Comparison of ENCODE assay signal across 1 cellular context in the genomic region with DNA sequence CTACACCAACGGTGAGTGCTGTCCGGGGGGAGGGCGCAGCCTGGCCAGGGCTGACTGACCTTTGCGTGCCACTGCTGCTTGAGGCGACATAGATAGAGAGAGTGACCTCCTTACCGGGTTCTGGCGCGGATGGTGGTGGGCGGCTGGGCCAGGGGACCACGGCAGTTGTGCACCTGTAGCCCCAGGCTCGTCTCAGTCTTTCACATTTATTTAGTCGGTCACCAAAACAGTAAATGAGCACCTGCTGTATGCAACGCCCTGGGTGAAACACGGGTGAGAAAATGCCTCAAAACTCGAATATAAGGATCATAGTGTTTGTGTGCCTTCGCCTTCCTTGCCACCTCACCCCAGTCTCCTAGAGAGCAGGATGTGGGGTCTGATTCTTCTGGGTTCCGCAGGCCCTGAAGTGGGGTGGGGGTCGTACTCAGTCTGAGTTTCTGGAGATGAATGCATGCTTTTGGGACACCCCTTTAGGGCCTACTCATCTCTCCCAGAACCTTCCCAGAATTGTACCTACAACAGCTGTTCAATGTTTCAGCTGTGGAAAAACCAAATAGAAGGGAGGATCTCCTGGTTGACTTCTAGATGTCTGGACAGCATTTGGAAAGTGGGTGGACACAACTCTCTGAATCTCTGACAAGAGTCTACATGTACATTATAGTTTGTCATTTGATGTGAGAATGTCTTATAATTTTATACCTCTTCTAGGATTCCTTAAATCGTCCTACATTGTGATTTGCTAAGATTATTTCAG.
TF ChIP-seq lines count a peak whose summit lies in the region.

No MANE protein-coding gene starts in this region.

TF ChIP-seq in GM23338, 12 proteins besides CTCF, POLR2A, EP300 and RAD21 (continued from another document):
- TF ChIP-seq, protein P1, sequence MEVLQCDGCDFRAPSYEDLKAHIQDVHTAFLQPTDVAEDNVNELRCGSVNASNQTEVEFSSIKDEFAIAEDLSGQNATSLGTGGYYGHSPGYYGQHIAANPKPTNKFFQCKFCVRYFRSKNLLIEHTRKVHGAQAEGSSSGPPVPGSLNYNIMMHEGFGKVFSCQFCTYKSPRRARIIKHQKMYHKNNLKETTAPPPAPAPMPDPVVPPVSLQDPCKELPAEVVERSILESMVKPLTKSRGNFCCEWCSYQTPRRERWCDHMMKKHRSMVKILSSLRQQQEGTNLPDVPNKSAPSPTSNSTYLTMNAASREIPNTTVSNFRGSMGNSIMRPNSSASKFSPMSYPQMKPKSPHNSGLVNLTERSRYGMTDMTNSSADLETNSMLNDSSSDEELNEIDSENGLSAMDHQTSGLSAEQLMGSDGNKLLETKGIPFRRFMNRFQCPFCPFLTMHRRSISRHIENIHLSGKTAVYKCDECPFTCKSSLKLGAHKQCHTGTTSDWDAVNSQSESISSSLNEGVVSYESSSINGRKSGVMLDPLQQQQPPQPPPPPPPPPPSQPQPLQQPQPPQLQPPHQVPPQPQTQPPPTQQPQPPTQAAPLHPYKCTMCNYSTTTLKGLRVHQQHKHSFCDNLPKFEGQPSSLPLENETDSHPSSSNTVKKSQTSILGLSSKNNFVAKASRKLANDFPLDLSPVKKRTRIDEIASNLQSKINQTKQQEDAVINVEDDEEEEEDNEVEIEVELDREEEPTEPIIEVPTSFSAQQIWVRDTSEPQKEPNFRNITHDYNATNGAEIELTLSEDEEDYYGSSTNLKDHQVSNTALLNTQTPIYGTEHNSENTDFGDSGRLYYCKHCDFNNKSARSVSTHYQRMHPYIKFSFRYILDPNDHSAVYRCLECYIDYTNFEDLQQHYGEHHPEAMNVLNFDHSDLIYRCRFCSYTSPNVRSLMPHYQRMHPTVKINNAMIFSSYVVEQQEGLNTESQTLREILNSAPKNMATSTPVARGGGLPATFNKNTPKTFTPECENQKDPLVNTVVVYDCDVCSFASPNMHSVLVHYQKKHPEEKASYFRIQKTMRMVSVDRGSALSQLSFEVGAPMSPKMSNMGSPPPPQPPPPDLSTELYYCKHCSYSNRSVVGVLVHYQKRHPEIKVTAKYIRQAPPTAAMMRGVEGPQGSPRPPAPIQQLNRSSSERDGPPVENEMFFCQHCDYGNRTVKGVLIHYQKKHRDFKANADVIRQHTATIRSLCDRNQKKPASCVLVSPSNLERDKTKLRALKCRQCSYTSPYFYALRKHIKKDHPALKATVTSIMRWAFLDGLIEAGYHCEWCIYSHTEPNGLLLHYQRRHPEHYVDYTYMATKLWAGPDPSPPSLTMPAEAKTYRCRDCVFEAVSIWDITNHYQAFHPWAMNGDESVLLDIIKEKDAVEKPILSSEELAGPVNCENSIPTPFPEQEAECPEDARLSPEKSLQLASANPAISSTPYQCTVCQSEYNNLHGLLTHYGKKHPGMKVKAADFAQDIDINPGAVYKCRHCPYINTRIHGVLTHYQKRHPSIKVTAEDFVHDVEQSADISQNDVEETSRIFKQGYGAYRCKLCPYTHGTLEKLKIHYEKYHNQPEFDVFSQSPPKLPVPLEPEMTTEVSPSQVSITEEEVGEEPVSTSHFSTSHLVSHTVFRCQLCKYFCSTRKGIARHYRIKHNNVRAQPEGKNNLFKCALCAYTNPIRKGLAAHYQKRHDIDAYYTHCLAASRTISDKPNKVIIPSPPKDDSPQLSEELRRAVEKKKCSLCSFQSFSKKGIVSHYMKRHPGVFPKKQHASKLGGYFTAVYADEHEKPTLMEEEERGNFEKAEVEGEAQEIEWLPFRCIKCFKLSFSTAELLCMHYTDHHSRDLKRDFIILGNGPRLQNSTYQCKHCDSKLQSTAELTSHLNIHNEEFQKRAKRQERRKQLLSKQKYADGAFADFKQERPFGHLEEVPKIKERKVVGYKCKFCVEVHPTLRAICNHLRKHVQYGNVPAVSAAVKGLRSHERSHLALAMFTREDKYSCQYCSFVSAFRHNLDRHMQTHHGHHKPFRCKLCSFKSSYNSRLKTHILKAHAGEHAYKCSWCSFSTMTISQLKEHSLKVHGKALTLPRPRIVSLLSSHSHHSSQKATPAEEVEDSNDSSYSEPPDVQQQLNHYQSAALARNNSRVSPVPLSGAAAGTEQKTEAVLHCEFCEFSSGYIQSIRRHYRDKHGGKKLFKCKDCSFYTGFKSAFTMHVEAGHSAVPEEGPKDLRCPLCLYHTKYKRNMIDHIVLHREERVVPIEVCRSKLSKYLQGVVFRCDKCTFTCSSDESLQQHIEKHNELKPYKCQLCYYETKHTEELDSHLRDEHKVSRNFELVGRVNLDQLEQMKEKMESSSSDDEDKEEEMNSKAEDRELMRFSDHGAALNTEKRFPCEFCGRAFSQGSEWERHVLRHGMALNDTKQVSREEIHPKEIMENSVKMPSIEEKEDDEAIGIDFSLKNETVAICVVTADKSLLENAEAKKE (CRISPR knock-in tag; IDR thresholded peaks at IDR 0.05): no peak
- TF ChIP-seq STAT1 (IDR thresholded peaks at IDR 0.05; ENCODE audit: unreplicated experiment) (no peak), CREB1 (CRISPR knock-in tag; IDR thresholded peaks at IDR 0.05; ENCODE audit: low read depth) (no peak), EZH2 (IDR thresholded peaks at IDR 0.05; ENCODE audit: low read depth, unreplicated experiment) (no peak), NANOG (IDR thresholded peaks at IDR 0.05; ENCODE audit: borderline replicate concordance) (no peak), ZNF331 (CRISPR knock-in tag; IDR thresholded peaks at IDR 0.05; ENCODE audit: low read depth) (no peak), POLR2AphosphoS5 (IDR thresholded peaks at IDR 0.05; ENCODE audit: low read depth) (no peak), EZH2phosphoT487 (IDR thresholded peaks at IDR 0.05; ENCODE audit: unreplicated experiment) (no peak)
- TF ChIP-seq, protein P2, sequence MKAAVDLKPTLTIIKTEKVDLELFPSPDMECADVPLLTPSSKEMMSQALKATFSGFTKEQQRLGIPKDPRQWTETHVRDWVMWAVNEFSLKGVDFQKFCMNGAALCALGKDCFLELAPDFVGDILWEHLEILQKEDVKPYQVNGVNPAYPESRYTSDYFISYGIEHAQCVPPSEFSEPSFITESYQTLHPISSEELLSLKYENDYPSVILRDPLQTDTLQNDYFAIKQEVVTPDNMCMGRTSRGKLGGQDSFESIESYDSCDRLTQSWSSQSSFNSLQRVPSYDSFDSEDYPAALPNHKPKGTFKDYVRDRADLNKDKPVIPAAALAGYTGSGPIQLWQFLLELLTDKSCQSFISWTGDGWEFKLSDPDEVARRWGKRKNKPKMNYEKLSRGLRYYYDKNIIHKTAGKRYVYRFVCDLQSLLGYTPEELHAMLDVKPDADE (IDR thresholded peaks at IDR 0.05): no peak
